In genomic region chr7:38178004-38178694, GRCh38 we compare ENCODE assay signal across 8 cellular contexts. TPM values are rescaled to one million over a fixed set of nuclear protein-coding genes. Genes with fewer than 3 reads are reported as not detected.
DNase-seq lines count a peak whose midpoint lies in the region; ATAC-seq and TF ChIP-seq lines count a peak whose summit lies in the region.

A gene with protein sequence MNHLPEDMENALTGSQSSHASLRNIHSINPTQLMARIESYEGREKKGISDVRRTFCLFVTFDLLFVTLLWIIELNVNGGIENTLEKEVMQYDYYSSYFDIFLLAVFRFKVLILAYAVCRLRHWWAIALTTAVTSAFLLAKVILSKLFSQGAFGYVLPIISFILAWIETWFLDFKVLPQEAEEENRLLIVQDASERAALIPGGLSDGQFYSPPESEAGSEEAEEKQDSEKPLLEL (plus strand): TSS chr7:38178245. CDS start chr7:38207505, 29,260 bp downstream.

- H3K27ac ChIP-seq in smooth muscle cell (ENCODE audit: low read depth) = peak within 1 kb of the TSS; percentile 91

- no peaks in the 10 kb centered on the region for H3K36me3 ChIP-seq in smooth muscle cell (ENCODE audit: low read depth)

- H3K79me2 ChIP-seq in smooth muscle cell (ENCODE audit: low read depth) = peaks cover 47% of the 10 kb centered on the region

- peaks cover 13% of the 10 kb centered on the region for H3K27me3 Mint-ChIP-seq in WTC11 (ENCODE audit: low read depth)

- peaks cover 26% of the 10 kb centered on the region for H3K9me3 Mint-ChIP-seq in WTC11

- no peaks in the 10 kb centered on the region for H3K36me3 Mint-ChIP-seq in WTC11

- POLR2A ChIA-PET in WTC11 (lab: Charles Lee) = interaction anchor here (0.9 kb wide), 1 partner anchor 38 kb away, joined by 3 read pairs; no protein-coding TSS in a partner anchor

- DNase-seq in AG08395 (ENCODE audit: low spot score) (peak; percentile 99), NCI-H226 (peak; percentile 100), WTC11 (ENCODE audit: low spot score) (peak; percentile 94), cardiac fibroblast (ENCODE audit: low read depth in 2 of 2) (peak; percentile 100), iPS-NIHi7 (ENCODE audit: extremely low spot score) (peak; percentile 98), smooth muscle cell (lab: John Stamatoyannopoulos, UW; ENCODE audit: unreplicated experiment) (peak; percentile 80)

- no peaks in the 10 kb centered on the region for H3K27me3 ChIP-seq in smooth muscle cell (ENCODE audit: low read depth)

- under 1% methylated on average over 47 of the region's 51 CpGs for WGBS in smooth muscle cell (ENCODE audit: low lambda C conversion rate)

- H3K9me3 ChIP-seq in smooth muscle cell (replicated peaks; ENCODE audit: low read depth) = no peaks in the 10 kb centered on the region

- H3K4me3 Mint-ChIP-seq in WTC11 = peak within 1 kb of the TSS; percentile 91

- no peaks in the 10 kb centered on the region for H3F3A ChIP-seq in smooth muscle cell (ENCODE audit: low read depth)

- H3K4me3 ChIP-seq in cardiac fibroblast (replicated peaks in 1 of 2; ENCODE audit: low read depth in 2 of 2, low read length in 2 of 2) (peak within 1 kb of the TSS; percentile 81 to 88), smooth muscle cell (peak within 1 kb of the TSS; percentile 81)

- peaks cover 18% of the 10 kb centered on the region for H3K4me1 Mint-ChIP-seq in WTC11

- ATAC-seq in GM18909 (IDR thresholded peaks at IDR 0.05; ENCODE audit: poor library complexity, unreplicated experiment) (peak; percentile 99), HG03175 (IDR thresholded peaks at IDR 0.05; ENCODE audit: unreplicated experiment) (peak; percentile 99), WTC11 (peak; percentile 99)

- TF ChIP-seq CTCF in WTC11 (IDR thresholded peaks at IDR 0.05) = no peak
- TF ChIP-seq CTCF in cardiac fibroblast (IDR thresholded peaks at IDR 0.05; ENCODE audit: low read depth, low read length) = no peak
- TF ChIP-seq CTCF in smooth muscle cell (IDR thresholded peaks at IDR 0.05; ENCODE audit: borderline replicate concordance, insufficient read depth, poor library complexity, severe bottlenecking) = no peak

- peaks cover 21% of the 10 kb centered on the region for H3K4me1 ChIP-seq in smooth muscle cell (ENCODE audit: low read depth)

- H3K4me2 ChIP-seq in smooth muscle cell = peak within 1 kb of the TSS; percentile 85

- CTCF ChIA-PET in WTC11 (lab: Charles Lee) = interaction anchor here (0.6 to 1.8 kb wide), 9 partner anchors 9 to 276 kb away, joined by 3 to 19 read pairs (median 6); partner anchors contain the start of gene SFRP4

- peaks cover 36% of the 10 kb centered on the region for H4K20me1 ChIP-seq in smooth muscle cell (ENCODE audit: low read depth)

- peak within 1 kb of the TSS; percentile 93 for H3K9ac ChIP-seq in smooth muscle cell (ENCODE audit: low read depth)

- peak within 1 kb of the TSS; percentile 98 for H3K27ac Mint-ChIP-seq in WTC11

- H2AFZ ChIP-seq in smooth muscle cell (ENCODE audit: low read depth) = peak within 1 kb of the TSS; percentile 85

TF ChIP-seq in WTC11, 78 proteins besides CTCF, POLR2A, EP300 and RAD21 (continues in another document):
- TF ChIP-seq ARID4B (CRISPR knock-in tag; IDR thresholded peaks at IDR 0.05; ENCODE audit: borderline replicate concordance) (no peak), OVOL2 (CRISPR knock-in tag; IDR thresholded peaks at IDR 0.05; ENCODE audit: borderline replicate concordance) (no peak), FOXP4 (CRISPR knock-in tag; IDR thresholded peaks at IDR 0.05) (peak; percentile 24; the same call in 1 of the 2 replicates), ZNF317 (CRISPR knock-in tag; IDR thresholded peaks at IDR 0.05; ENCODE audit: borderline replicate concordance, low read depth) (no peak), ATF1 (CRISPR knock-in tag; IDR thresholded peaks at IDR 0.05) (0 out of 2 replicates have a peak, but pooled peaks have one; percentile 50), ZBTB21 (CRISPR knock-in tag; IDR thresholded peaks at IDR 0.05; ENCODE audit: borderline replicate concordance) (peak; percentile 96), NFYB (CRISPR knock-in tag; conservative IDR thresholded peaks at IDR 0.05; ENCODE audit: low read depth) (peak; percentile 89), MYBL2 (CRISPR knock-in tag; IDR thresholded peaks at IDR 0.05) (peak; percentile 60; the same call in 1 of the 2 replicates), SP1 (CRISPR knock-in tag; conservative IDR thresholded peaks at IDR 0.05) (peak; percentile 74)
- TF ChIP-seq, protein P1, sequence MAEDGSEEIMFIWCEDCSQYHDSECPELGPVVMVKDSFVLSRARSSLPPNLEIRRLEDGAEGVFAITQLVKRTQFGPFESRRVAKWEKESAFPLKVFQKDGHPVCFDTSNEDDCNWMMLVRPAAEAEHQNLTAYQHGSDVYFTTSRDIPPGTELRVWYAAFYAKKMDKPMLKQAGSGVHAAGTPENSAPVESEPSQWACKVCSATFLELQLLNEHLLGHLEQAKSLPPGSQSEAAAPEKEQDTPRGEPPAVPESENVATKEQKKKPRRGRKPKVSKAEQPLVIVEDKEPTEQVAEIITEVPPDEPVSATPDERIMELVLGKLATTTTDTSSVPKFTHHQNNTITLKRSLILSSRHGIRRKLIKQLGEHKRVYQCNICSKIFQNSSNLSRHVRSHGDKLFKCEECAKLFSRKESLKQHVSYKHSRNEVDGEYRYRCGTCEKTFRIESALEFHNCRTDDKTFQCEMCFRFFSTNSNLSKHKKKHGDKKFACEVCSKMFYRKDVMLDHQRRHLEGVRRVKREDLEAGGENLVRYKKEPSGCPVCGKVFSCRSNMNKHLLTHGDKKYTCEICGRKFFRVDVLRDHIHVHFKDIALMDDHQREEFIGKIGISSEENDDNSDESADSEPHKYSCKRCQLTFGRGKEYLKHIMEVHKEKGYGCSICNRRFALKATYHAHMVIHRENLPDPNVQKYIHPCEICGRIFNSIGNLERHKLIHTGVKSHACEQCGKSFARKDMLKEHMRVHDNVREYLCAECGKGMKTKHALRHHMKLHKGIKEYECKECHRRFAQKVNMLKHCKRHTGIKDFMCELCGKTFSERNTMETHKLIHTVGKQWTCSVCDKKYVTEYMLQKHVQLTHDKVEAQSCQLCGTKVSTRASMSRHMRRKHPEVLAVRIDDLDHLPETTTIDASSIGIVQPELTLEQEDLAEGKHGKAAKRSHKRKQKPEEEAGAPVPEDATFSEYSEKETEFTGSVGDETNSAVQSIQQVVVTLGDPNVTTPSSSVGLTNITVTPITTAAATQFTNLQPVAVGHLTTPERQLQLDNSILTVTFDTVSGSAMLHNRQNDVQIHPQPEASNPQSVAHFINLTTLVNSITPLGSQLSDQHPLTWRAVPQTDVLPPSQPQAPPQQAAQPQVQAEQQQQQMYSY (CRISPR knock-in tag; IDR thresholded peaks at IDR 0.05) = peak; percentile 18; the same call in 1 of the 2 replicates
- TF ChIP-seq, protein P2, sequence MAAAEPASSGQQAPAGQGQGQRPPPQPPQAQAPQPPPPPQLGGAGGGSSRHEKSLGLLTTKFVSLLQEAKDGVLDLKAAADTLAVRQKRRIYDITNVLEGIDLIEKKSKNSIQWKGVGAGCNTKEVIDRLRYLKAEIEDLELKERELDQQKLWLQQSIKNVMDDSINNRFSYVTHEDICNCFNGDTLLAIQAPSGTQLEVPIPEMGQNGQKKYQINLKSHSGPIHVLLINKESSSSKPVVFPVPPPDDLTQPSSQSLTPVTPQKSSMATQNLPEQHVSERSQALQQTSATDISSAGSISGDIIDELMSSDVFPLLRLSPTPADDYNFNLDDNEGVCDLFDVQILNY (CRISPR knock-in tag; IDR thresholded peaks at IDR 0.05) = 0 out of 2 replicates have a peak, but pooled peaks have one; percentile 52

RNA-seq across cellular contexts. Expression of the gene that starts here (rescaled TPM):
- total RNA-seq in WTC11 (2021) = 30.6 to 33.1 TPM (median 32.2 TPM) in 3 replicates
- 62.5 and 96.8 TPM in 2 replicates for total RNA-seq in smooth muscle cell
- polyA plus RNA-seq in smooth muscle cell = 69.9 and 81.6 TPM in 2 replicates

Comparison
In these comparisons a context has a peak if more than half of its experiments do, and no peak if none do; other contexts are left out.
1. Peak in every context shown above with its lines: DNase-seq, ATAC-seq, H3K4me3 ChIP-seq and H3K27ac ChIP-seq.